22 cellular contexts compared by ENCODE assay signal in the genomic region with DNA sequence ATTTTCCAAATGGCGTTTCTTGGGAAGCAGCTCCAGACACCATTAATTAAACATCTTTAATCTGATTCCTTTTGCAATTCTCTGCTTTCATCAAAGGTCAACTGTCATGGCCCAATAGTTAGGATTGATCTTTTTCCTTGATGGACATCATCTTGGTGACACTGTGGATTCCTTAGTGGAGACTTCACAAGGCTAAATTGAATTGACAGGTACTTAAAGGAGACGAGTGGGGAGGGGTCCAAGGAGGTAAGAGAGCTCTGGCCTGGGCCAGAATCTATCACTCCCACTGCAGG. TPM values are rescaled to one million over a fixed set of nuclear protein-coding genes. Genes with fewer than 3 reads are reported as not detected.
A peak's percentile ranks its signal among the peaks of the same experiment; 100 is the strongest.
DNase-seq lines count a peak whose midpoint lies in the region; ATAC-seq and TF ChIP-seq lines count a peak whose summit lies in the region.
"Had no signal": no experiment of that assay in that cellular context is flagged by ENCODE, and none has a peak within 500 bp of the region (broad histone marks: within the 10 kb centered on the region; RNA-seq: fewer than 3 reads in every experiment).

No MANE protein-coding gene starts in this region.

- H3K27ac Mint-ChIP-seq in endodermal cell = no peak overlapping the region
- H3K27ac Mint-ChIP-seq in nephron = peak overlapping the region in 2 of 3 experiments; percentile 17 to 48
- H3K27ac Mint-ChIP-seq: CD14-positive monocyte; CD4-positive, alpha-beta T cell; CD8-positive, alpha-beta memory T cell; HFFc6 had no signal

- H3K27me3 Mint-ChIP-seq in endodermal cell (ENCODE audit: insufficient read depth) (peaks cover 3% of the 10 kb centered on the region), nephron (ENCODE audit: low read depth) (peaks cover 19% of the 10 kb centered on the region)

- no peak overlapping the region for H3K9ac ChIP-seq in endodermal cell (ENCODE audit: extremely low read depth, low read length, poor library complexity, severe bottlenecking)
- H3K9ac ChIP-seq: BLaER1 treated with 17β-estradiol and CSF1 and Interleukin-3, amounts not matched to agents 10 nM and 100 nM had no signal

- H3K4me1 Mint-ChIP-seq in endodermal cell (no peaks in the 10 kb centered on the region), nephron (peaks cover 29% of the 10 kb centered on the region)
- H3K4me1 Mint-ChIP-seq: CD8-positive, alpha-beta memory T cell had no signal

- H3K9me3 Mint-ChIP-seq in endodermal cell (peaks cover 13% of the 10 kb centered on the region), nephron (peaks cover 3% of the 10 kb centered on the region)
- H3K9me3 Mint-ChIP-seq: CD4-positive, alpha-beta T cell had no signal

- no peaks in the 10 kb centered on the region for H3K36me3 Mint-ChIP-seq in endodermal cell (ENCODE audit: low read depth)
- no peaks in the 10 kb centered on the region for H3K36me3 Mint-ChIP-seq in nephron (ENCODE audit: low read depth)
- H3K36me3 Mint-ChIP-seq: CD14-positive monocyte had no signal

- DNase-seq in activated CD8-positive, alpha-beta memory T cell treated with anti-CD3 and anti-CD28 coated beads for 24 hours = peak; percentile 26
- DNase-seq in activated CD8-positive, alpha-beta memory T cell treated with anti-CD3 and anti-CD28 coated beads, Interleukin-2, amount 50 U/mL, for 48 hours = no peak
- peak; percentile 9 for DNase-seq in endodermal cell
- DNase-seq in MG63 = no peak
- DNase-seq in ascending aorta (ENCODE audit: low spot score in 2 of 2) = no peak
- DNase-seq in heart left ventricle = no peak
- DNase-seq: AML-193; BE2C; Calu3; CD4-positive, alpha-beta T cell; CD8-positive, alpha-beta memory T cell; COR-L47; DMS153; DND-41; GOT3; HFFc6 had no signal

- H3K36me3 ChIP-seq in endodermal cell (ENCODE audit: control insufficient read depth, insufficient read depth, low read length) (no peaks in the 10 kb centered on the region), MG63 (no peaks in the 10 kb centered on the region), ascending aorta (no peaks in the 10 kb centered on the region), heart left ventricle (no peaks in the 10 kb centered on the region)
- H3K36me3 ChIP-seq: BE2C; BLaER1 treated with 17β-estradiol and CSF1 and Interleukin-3, amounts not matched to agents 10 nM and 100 nM; HAP-1 had no signal

- TF ChIP-seq CTCF in endodermal cell (conservative IDR thresholded peaks at IDR 0.05) (no peak), nephron (IDR thresholded peaks at IDR 0.05; ENCODE audit: unreplicated experiment in 3 of 3) (no peak), ascending aorta (IDR thresholded peaks at IDR 0.05) (no peak), heart left ventricle (IDR thresholded peaks at IDR 0.05) (no peak)

- H3K27me3 ChIP-seq in endodermal cell (ENCODE audit: control insufficient read depth, insufficient read depth, low read length, poor library complexity, severe bottlenecking) (no peaks in the 10 kb centered on the region), MG63 (no peaks in the 10 kb centered on the region; the same call in 1 of the 2 replicates), ascending aorta (no peaks in the 10 kb centered on the region), heart left ventricle (peaks cover 0 to 11% (median 0%) of the 10 kb centered on the region in 9 donors)
- H3K27me3 ChIP-seq: BE2C; BLaER1 treated with 17β-estradiol and CSF1 and Interleukin-3, amounts not matched to agents 10 nM and 100 nM had no signal

- H3K9me3 ChIP-seq in endodermal cell (ENCODE audit: control insufficient read depth, low read length) (no peaks in the 10 kb centered on the region), MG63 (peaks cover 6% of the 10 kb centered on the region; the same call in 1 of the 2 replicates), ascending aorta (no peaks in the 10 kb centered on the region), heart left ventricle (peaks cover 0 to 7% (median 0%) of the 10 kb centered on the region in 12 donors)
- H3K9me3 ChIP-seq: BE2C, HAP-1 had no signal

- H3K4me3 Mint-ChIP-seq in endodermal cell (no peak overlapping the region), nephron (no peak overlapping the region)
- H3K4me3 Mint-ChIP-seq: CD14-positive monocyte; CD4-positive, alpha-beta T cell; CD8-positive, alpha-beta memory T cell; HFFc6 had no signal

- H3K4me3 ChIP-seq in endodermal cell (ENCODE audit: low read length) (no peak overlapping the region), MG63 (no peak overlapping the region), ascending aorta (no peak overlapping the region), heart left ventricle (no peak overlapping the region)
- H3K4me3 ChIP-seq: BLaER1 treated with 17β-estradiol and CSF1 and Interleukin-3, amounts not matched to agents 10 nM and 100 nM; HAP-1 had no signal

- intact Hi-C loops in ascending aorta (cut with DNase I) (no loop called here), heart left ventricle (cut with DNase I) (no loop called here)

- WGBS in endodermal cell (ENCODE audit: insufficient coverage in 1 of 2, insufficient read length in 1 of 2), 2 experiments = 86 to 100% methylated on average over 2 of the region's 2 CpGs
- WGBS in heart left ventricle, 4 donors = 73 to 87% (median 79%) methylated on average over 2 of the region's 2 CpGs

- H3K27ac ChIP-seq in endodermal cell (ENCODE audit: low read depth, low read length) (no peak overlapping the region), ascending aorta (no peak overlapping the region), heart left ventricle (no peak overlapping the region)
- H3K27ac ChIP-seq: 22Rv1; BLaER1 treated with 17β-estradiol and CSF1 and Interleukin-3, amounts not matched to agents 10 nM and 100 nM had no signal

- no peaks in the 10 kb centered on the region for H3K4me1 ChIP-seq in endodermal cell (ENCODE audit: control insufficient read depth, insufficient read depth, low read length)
- H3K4me1 ChIP-seq in ascending aorta = no peaks in the 10 kb centered on the region
- peaks cover 0 to under 1% (median 0%) of the 10 kb centered on the region in 12 donors for H3K4me1 ChIP-seq in heart left ventricle
- H3K4me1 ChIP-seq: HAP-1 had no signal

- TF ChIP-seq POLR2A in heart left ventricle (IDR thresholded peaks at IDR 0.05) = no peak

- ATAC-seq in HG03342 (IDR thresholded peaks at IDR 0.05; ENCODE audit: unreplicated experiment) (no peak), heart left ventricle (no peak)

RNA-seq across cellular contexts. Expression of a gene that starts 10.0 kb away (rescaled TPM):
- total RNA-seq in endodermal cell (1 to 10 TPM; 3.3 to 3.9 TPM), ascending aorta (7.5 TPM), heart left ventricle (10 to 100 TPM in 1 of 9 donors, 1 to 10 TPM in 8; 2.3 to 10.4 (median 3.8) TPM)
- polyA plus RNA-seq in endodermal cell (2013, experiment 1 of 2) = 0.57 TPM
- polyA plus RNA-seq in endodermal cell (2013, experiment 2 of 2) = 0.33 TPM
- total RNA-seq in MG63 (2014; rRNA removed; shearing (Covaris generic); ENCODE audit: low replicate concordance) = 0.20 TPM in 1 of 2 replicates, not detected in the other
- 1 to 10 TPM; 4.3 to 4.4 TPM for polyA plus RNA-seq in heart left ventricle
- total RNA-seq: Calu3; CD4-positive, alpha-beta T cell; CD8-positive, alpha-beta memory T cell had no signal
- polyA plus RNA-seq: CD14-positive monocyte; CD8-positive, alpha-beta memory T cell had no signal

Comparison
In these comparisons a context has a peak if more than half of its experiments do, and no peak if none do; other contexts are left out.
1. DNase-seq: peak in activated CD8-positive, alpha-beta memory T cell treated with anti-CD3 and anti-CD28 coated beads for 24 hours (single experiment) and endodermal cell (single experiment); none in activated CD8-positive, alpha-beta memory T cell treated with anti-CD3 and anti-CD28 coated beads, Interleukin-2, amount 50 U/mL, for 48 hours (single experiment), MG63 (single experiment), ascending aorta (0 of 2) and heart left ventricle (0 of 5).